Comparison of ENCODE assay signal across 26 cellular contexts in the genomic region with DNA sequence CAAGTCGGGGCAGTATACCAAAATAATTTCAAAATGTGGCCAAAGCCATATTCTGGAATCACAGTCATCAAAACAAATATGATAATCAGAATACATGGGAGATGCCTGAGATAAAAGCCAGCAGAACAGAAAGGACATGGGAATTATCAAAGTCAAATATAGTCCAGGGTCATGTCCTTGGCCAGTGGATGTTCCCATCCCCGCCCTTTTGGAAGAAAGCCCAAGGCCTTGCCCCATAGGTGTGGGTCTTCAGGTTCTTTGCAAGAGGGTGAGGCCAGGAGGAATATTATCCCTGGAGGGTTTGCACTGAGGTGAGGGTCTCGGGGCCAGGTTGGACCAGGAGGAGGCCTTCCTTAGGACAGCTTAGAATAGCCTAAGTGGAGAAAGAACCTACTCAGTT. TPM values are rescaled to one million over a fixed set of nuclear protein-coding genes. Genes with fewer than 3 reads are reported as not detected.
DNase-seq lines count a peak whose midpoint lies in the region; ATAC-seq and TF ChIP-seq lines count a peak whose summit lies in the region.
"Had no signal": no experiment of that assay in that cellular context is flagged by ENCODE, and none has a peak within 500 bp of the region (broad histone marks: within the 10 kb centered on the region; RNA-seq: fewer than 3 reads in every experiment).

No MANE protein-coding gene starts in this region.

- 45% methylated on average over 3 of the region's 3 CpGs for WGBS in right lobe of liver (ENCODE audit: insufficient coverage, low coverage, low lambda C conversion rate, missing lambda C conversion rate)

- TF ChIP-seq POLR2A in right lobe of liver (IDR thresholded peaks at IDR 0.05) (no peak), gastrocnemius medialis (IDR thresholded peaks at IDR 0.05) (no peak), vagina (IDR thresholded peaks at IDR 0.05) (no peak)

- no peak for DNase-seq in Right ventricle myocardium inferior (ENCODE audit: missing footprints)
- no peak for DNase-seq in cardiac septum (ENCODE audit: low spot score)
- DNase-seq in right lobe of liver: no peak
- no peak for DNase-seq in gastrocnemius medialis
- no peak for DNase-seq in vagina (ENCODE audit: extremely low spot score in 2 of 2)
- DNase-seq in foreskin fibroblast: no peak
- no peak for DNase-seq in type B pancreatic cell (ENCODE audit: extremely low spot score, unreplicated experiment)
- DNase-seq: activated CD4-positive, CD25-positive, alpha-beta regulatory T cell; activated CD8-positive, alpha-beta memory T cell treated with anti-CD3 and anti-CD28 coated beads, Interleukin-2, amount 10 ng/mL, durations not matched to agents 7 days and 5 days; activated naive CD4-positive, alpha-beta T cell treated with anti-CD3 and anti-CD28 coated beads, Interleukin-2, amount 10 ng/mL, durations not matched to agents 7 days and 5 days; amniotic stem cell; Calu3; colonic mucosa; foreskin melanocyte; GF-D8; GOT3; immature natural killer cell; NCI-H226; nephron progenitor cell; stimulated activated naive CD8-positive, alpha-beta T cell treated with anti-CD3 and anti-CD28 coated beads, Interleukin-15, amount 100 ng/mL, for 72 hours; T-cell had no signal

- H3K36me3 Mint-ChIP-seq in type B pancreatic cell: no peaks in the 10 kb centered on the region
- H3K36me3 Mint-ChIP-seq: activated CD8-positive, alpha-beta memory T cell treated with anti-CD3 and anti-CD28 coated beads, Interleukin-2, amount 10 ng/mL, durations not matched to agents 7 days and 5 days; activated naive CD4-positive, alpha-beta T cell treated with anti-CD3 and anti-CD28 coated beads, Interleukin-2, amount 10 ng/mL, durations not matched to agents 7 days and 5 days; immature natural killer cell; T-cell had no signal

- H3K27ac ChIP-seq in right lobe of liver (no peak overlapping the region), gastrocnemius medialis (peak overlapping the region; percentile 40 to 90 (median 50)), vagina (peak overlapping the region; percentile 58)
- H3K27ac ChIP-seq: 22Rv1, colonic mucosa had no signal

- peaks cover 12% of the 10 kb centered on the region for H3K27me3 Mint-ChIP-seq in type B pancreatic cell

- no peak for TF ChIP-seq CTCF in right lobe of liver (IDR thresholded peaks at IDR 0.05)
- no peak for TF ChIP-seq CTCF in gastrocnemius medialis (IDR thresholded peaks at IDR 0.05 in 4 of 5, conservative IDR thresholded peaks at IDR 0.05 in 1 of 5)
- no peak for TF ChIP-seq CTCF in vagina (IDR thresholded peaks at IDR 0.05)
- TF ChIP-seq CTCF in foreskin fibroblast (IDR thresholded peaks at IDR 0.05; ENCODE audit: low read depth, low read length): no peak
- TF ChIP-seq CTCF in type B pancreatic cell (conservative IDR thresholded peaks at IDR 0.05): no peak

- H3K4me3 Mint-ChIP-seq in type B pancreatic cell: no peak overlapping the region
- H3K4me3 Mint-ChIP-seq: activated CD8-positive, alpha-beta memory T cell treated with anti-CD3 and anti-CD28 coated beads, Interleukin-2, amount 10 ng/mL, durations not matched to agents 7 days and 5 days; activated naive CD4-positive, alpha-beta T cell treated with anti-CD3 and anti-CD28 coated beads, Interleukin-2, amount 10 ng/mL, durations not matched to agents 7 days and 5 days; activated T-helper 1 cell treated with anti-CD3 and anti-CD28 coated beads, Interleukin-12 subunit alpha, Interleukin-12 subunit beta, Interleukin-2, Interleukin-4 antibody, amounts not matched to agents 30 ng/mL and 10 ng/mL and 1 ng/mL, durations not matched to agents 14 hours and 24 hours and 36 hours; immature natural killer cell; nephron progenitor cell; stimulated activated naive CD8-positive, alpha-beta T cell treated with anti-CD3 and anti-CD28 coated beads, Interleukin-15, amount 100 ng/mL, for 72 hours; T-cell had no signal

- no peaks in the 10 kb centered on the region for H3K9me3 Mint-ChIP-seq in type B pancreatic cell
- H3K9me3 Mint-ChIP-seq: activated naive CD4-positive, alpha-beta T cell treated with anti-CD3 and anti-CD28 coated beads, Interleukin-2, amount 10 ng/mL, durations not matched to agents 7 days and 5 days; activated T-helper 1 cell treated with anti-CD3 and anti-CD28 coated beads, Interleukin-12 subunit alpha, Interleukin-12 subunit beta, Interleukin-2, Interleukin-4 antibody, amounts not matched to agents 30 ng/mL and 10 ng/mL and 1 ng/mL, durations not matched to agents 14 hours and 24 hours and 36 hours; immature natural killer cell; nephron progenitor cell; stimulated activated naive CD8-positive, alpha-beta T cell treated with anti-CD3 and anti-CD28 coated beads, Interleukin-15, amount 100 ng/mL, for 72 hours; T-cell had no signal

- H3K36me3 ChIP-seq in right lobe of liver: no peaks in the 10 kb centered on the region
- H3K36me3 ChIP-seq in gastrocnemius medialis: no peaks in the 10 kb centered on the region
- no peaks in the 10 kb centered on the region for H3K36me3 ChIP-seq in vagina
- H3K36me3 ChIP-seq: colonic mucosa, left lung, ovary had no signal

- intact Hi-C loops in Right ventricle myocardium inferior (cut with DNase I): loop anchor here (1.0 to 2.0 kb wide), 3 partner anchors 55 to 216 kb away; a partner anchor contains a TSS
- intact Hi-C loops in cardiac septum (cut with DNase I): loop anchor here (5.0 kb wide), 3 partner anchors 76 to 211 kb away; no protein-coding TSS in a partner anchor
- intact Hi-C loops in right lobe of liver (cut with DNase I): no loop called here
- intact Hi-C loops in gastrocnemius medialis (cut with DNase I; ENCODE audit: low total_unique reads): loop anchor here (5.0 to 10.0 kb wide), 3 partner anchors 56 to 378 kb away; a partner anchor contains a TSS
- intact Hi-C loops in vagina (cut with DNase I): no loop called here

- H3K4me3 ChIP-seq in right lobe of liver (no peak overlapping the region), gastrocnemius medialis (no peak overlapping the region), vagina (no peak overlapping the region), foreskin fibroblast (ENCODE audit: low read depth in 1 of 2, low read length in 2 of 2) (no peak overlapping the region)
- H3K4me3 ChIP-seq: colonic mucosa, left lung, ovary had no signal

- peaks cover 40% of the 10 kb centered on the region for H3K4me1 Mint-ChIP-seq in type B pancreatic cell (ENCODE audit: unreplicated experiment)
- H3K4me1 Mint-ChIP-seq: activated CD8-positive, alpha-beta memory T cell treated with anti-CD3 and anti-CD28 coated beads, Interleukin-2, amount 10 ng/mL, durations not matched to agents 7 days and 5 days; activated naive CD4-positive, alpha-beta T cell treated with anti-CD3 and anti-CD28 coated beads, Interleukin-2, amount 10 ng/mL, durations not matched to agents 7 days and 5 days; immature natural killer cell; stimulated activated naive CD8-positive, alpha-beta T cell treated with anti-CD3 and anti-CD28 coated beads, Interleukin-15, amount 100 ng/mL, for 72 hours; T-cell had no signal

- H3K4me1 ChIP-seq in right lobe of liver: peaks cover 0 to 19% (median 7%) of the 10 kb centered on the region in 4 donors
- peaks cover 33 to 70% of the 10 kb centered on the region in 2 donors for H3K4me1 ChIP-seq in gastrocnemius medialis
- peaks cover 51% of the 10 kb centered on the region for H3K4me1 ChIP-seq in vagina
- H3K4me1 ChIP-seq: colonic mucosa had no signal

- no peaks in the 10 kb centered on the region for H3K27me3 ChIP-seq in right lobe of liver
- no peaks in the 10 kb centered on the region for H3K27me3 ChIP-seq in gastrocnemius medialis
- H3K27me3 ChIP-seq in vagina: no peaks in the 10 kb centered on the region
- H3K27me3 ChIP-seq: colonic mucosa, ovary had no signal

- ATAC-seq in Right ventricle myocardium inferior (peak; percentile 1), right lobe of liver (peak in 3 of 4 donors; percentile 41 to 61 (median 42)), gastrocnemius medialis (peak in 1 of 2 donors; percentile 8), HG02571 (IDR thresholded peaks at IDR 0.05; ENCODE audit: unreplicated experiment) (no peak)
- ATAC-seq: activated CD8-positive, alpha-beta memory T cell treated with anti-CD3 and anti-CD28 coated beads, Interleukin-2, amount 10 ng/mL, durations not matched to agents 7 days and 5 days; stimulated activated naive CD8-positive, alpha-beta T cell treated with anti-CD3 and anti-CD28 coated beads, Interleukin-15, amount 100 ng/mL, for 72 hours; T-cell had no signal

- H3K27ac Mint-ChIP-seq in type B pancreatic cell: no peak overlapping the region
- H3K27ac Mint-ChIP-seq: activated CD8-positive, alpha-beta memory T cell treated with anti-CD3 and anti-CD28 coated beads, Interleukin-2, amount 10 ng/mL, durations not matched to agents 7 days and 5 days; activated naive CD4-positive, alpha-beta T cell treated with anti-CD3 and anti-CD28 coated beads, Interleukin-2, amount 10 ng/mL, durations not matched to agents 7 days and 5 days; activated T-helper 1 cell treated with anti-CD3 and anti-CD28 coated beads, Interleukin-12 subunit alpha, Interleukin-12 subunit beta, Interleukin-2, Interleukin-4 antibody, amounts not matched to agents 30 ng/mL and 10 ng/mL and 1 ng/mL, durations not matched to agents 14 hours and 24 hours and 36 hours; immature natural killer cell; stimulated activated naive CD8-positive, alpha-beta T cell treated with anti-CD3 and anti-CD28 coated beads, Interleukin-15, amount 100 ng/mL, for 72 hours; T-cell had no signal

- no peaks in the 10 kb centered on the region for H3K9me3 ChIP-seq in right lobe of liver
- no peaks in the 10 kb centered on the region for H3K9me3 ChIP-seq in gastrocnemius medialis
- no peaks in the 10 kb centered on the region for H3K9me3 ChIP-seq in vagina
- H3K9me3 ChIP-seq: colonic mucosa, left lung, ovary had no signal

- in situ Hi-C loops in gastrocnemius medialis (cut with MboI; ENCODE audit: low sequenced_read_pairs in 4 of 4): loop anchor here in 1 of 4 donors (10.0 kb wide), 1 partner anchor 378 kb away; no protein-coding TSS in a partner anchor

RNA-seq across cellular contexts. Expression of a gene that starts 53.6 kb away (rescaled TPM):
- total RNA-seq in Right ventricle myocardium inferior: 0.62 TPM
- total RNA-seq in cardiac septum: 1.6 TPM
- total RNA-seq in right lobe of liver: 1 to 10 TPM in 1 of 6 experiments, under 1 TPM in 4, not detected in 1; 0.29 to 1.4 (median 0.49) TPM
- 1 to 10 TPM in 2 of 4 donors, under 1 TPM in 2; 0.68 to 1.6 (median 1.0) TPM for total RNA-seq in gastrocnemius medialis
- total RNA-seq in vagina: 1.2 TPM
- total RNA-seq in type B pancreatic cell (ENCODE audit: low replicate concordance): 0.69 and 0.75 TPM in 2 replicates

Comparison
In these comparisons a context has a peak if more than half of its experiments do, and no peak if none do; other contexts are left out.
1. H3K27ac ChIP-seq: peak in gastrocnemius medialis (4 of 4) and vagina (single experiment); none in right lobe of liver (0 of 3).
2. intact Hi-C loops: an anchor here in Right ventricle myocardium inferior (1.0 to 2.0 kb wide), cardiac septum (5.0 kb wide) and gastrocnemius medialis (5.0 to 10.0 kb wide); none called in right lobe of liver and vagina.